In genomic region chr14:55780156-55780946, GRCh38 we compare ENCODE assay signal across 12 cellular contexts.
A peak's percentile ranks its signal among the peaks of the same experiment; 100 is the strongest.
DNase-seq lines count a peak whose midpoint lies in the region; ATAC-seq and TF ChIP-seq lines count a peak whose summit lies in the region.
"Had no signal": no experiment of that assay in that cellular context is flagged by ENCODE, and none has a peak within 500 bp of the region (broad histone marks: within the 10 kb centered on the region; RNA-seq: fewer than 3 reads in every experiment).

No MANE protein-coding gene starts in this region.

- H3K4me3 Mint-ChIP-seq in osteocyte (ENCODE audit: unreplicated experiment), result no peak overlapping the region
- H3K4me3 Mint-ChIP-seq in activated T-helper 17 cell treated with anti-CD3 and anti-CD28 coated beads, Interleukin-2, amount 50 U/mL, for 72 hours, result no peak overlapping the region
- H3K4me3 Mint-ChIP-seq: activated CD4-positive, alpha-beta T cell treated with anti-CD3 and anti-CD28 coated beads, Interleukin-2, amount 10 ng/mL, durations not matched to agents 24 days and 14 days; central memory CD8-positive, alpha-beta T cell; naive thymus-derived CD4-positive, alpha-beta T cell had no signal

- TF ChIP-seq POLR2A in transverse colon (IDR thresholded peaks at IDR 0.05), result no peak

- H3K4me1 ChIP-seq in SJCRH30 (peaks cover 11% of the 10 kb centered on the region; the same call in 1 of the 2 replicates), fibroblast of lung (ENCODE audit: control insufficient read depth, extremely low read depth, insufficient read depth, low read length) (no peaks in the 10 kb centered on the region), transverse colon (no peaks in the 10 kb centered on the region)

- H3K4me2 ChIP-seq in fibroblast of lung (ENCODE audit: extremely low read depth, insufficient read depth, low read length), result no peak overlapping the region

- H3K9me3 ChIP-seq in SJCRH30 (replicated peaks) (peaks cover 3% of the 10 kb centered on the region; the same call in 1 of the 2 replicates), fibroblast of lung (ENCODE audit: control insufficient read depth, insufficient read depth, low read depth, low read length) (no peaks in the 10 kb centered on the region), transverse colon (no peaks in the 10 kb centered on the region)

- H3K27ac Mint-ChIP-seq in osteocyte (ENCODE audit: unreplicated experiment), result peak overlapping the region; percentile 74
- no peak overlapping the region for H3K27ac Mint-ChIP-seq in activated T-helper 17 cell treated with anti-CD3 and anti-CD28 coated beads, Interleukin-2, amount 50 U/mL, for 72 hours
- H3K27ac Mint-ChIP-seq: activated CD4-positive, alpha-beta T cell treated with anti-CD3 and anti-CD28 coated beads, Interleukin-2, amount 10 ng/mL, durations not matched to agents 24 days and 14 days had no signal

- H3K4me1 Mint-ChIP-seq in osteocyte (ENCODE audit: unreplicated experiment), result peaks cover 25% of the 10 kb centered on the region
- H3K4me1 Mint-ChIP-seq in activated T-helper 17 cell treated with anti-CD3 and anti-CD28 coated beads, Interleukin-2, amount 50 U/mL, for 72 hours, result no peaks in the 10 kb centered on the region
- H3K4me1 Mint-ChIP-seq: central memory CD8-positive, alpha-beta T cell had no signal

- WGBS in transverse colon (ENCODE audit: low coverage in 1 of 2), 2 donors, result 64 to 83% methylated on average over 2 to 8 of the region's 8 CpGs

- ATAC-seq in activated T-helper 17 cell treated with anti-CD3 and anti-CD28 coated beads, Interleukin-2, amount 50 U/mL, for 72 hours (replicated peaks), result no peak
- ATAC-seq: naive thymus-derived CD4-positive, alpha-beta T cell had no signal

- H3K36me3 ChIP-seq in SJCRH30, result no peaks in the 10 kb centered on the region
- H3K36me3 ChIP-seq in fibroblast of lung (ENCODE audit: control insufficient read depth, insufficient read depth, low read length), result no peaks in the 10 kb centered on the region
- H3K36me3 ChIP-seq in transverse colon, result no peaks in the 10 kb centered on the region

- in situ Hi-C loops in transverse colon (cut with MboI; ENCODE audit: low pct_ligation_motif_present in 1 of 4, low pct_unique_long_range_greater_than_20kb in 1 of 4, low sequenced_read_pairs in 3 of 4), result no loop called here

- H3K27me3 Mint-ChIP-seq in osteocyte (ENCODE audit: unreplicated experiment), result no peaks in the 10 kb centered on the region
- H3K27me3 Mint-ChIP-seq in activated T-helper 17 cell treated with anti-CD3 and anti-CD28 coated beads, Interleukin-2, amount 50 U/mL, for 72 hours, result no peaks in the 10 kb centered on the region

- no peak overlapping the region for H3K4me3 ChIP-seq in SJCRH30
- no peak overlapping the region for H3K4me3 ChIP-seq in fibroblast of lung (replicated peaks in 1 of 4; ENCODE audit: control extremely low read depth in 1 of 4, insufficient read depth in 1 of 4, low read depth in 3 of 4, low read length in 4 of 4)
- no peak overlapping the region for H3K4me3 ChIP-seq in transverse colon

- H3K27me3 ChIP-seq in SJCRH30, result no peaks in the 10 kb centered on the region
- no peaks in the 10 kb centered on the region for H3K27me3 ChIP-seq in fibroblast of lung (ENCODE audit: control insufficient read depth, insufficient read depth, low read length)
- H3K27me3 ChIP-seq in transverse colon, result no peaks in the 10 kb centered on the region

- no peak overlapping the region for H2AFZ ChIP-seq in fibroblast of lung (ENCODE audit: low read length)

- H3K27ac ChIP-seq in SJCRH30 (no peak overlapping the region), fibroblast of lung (ENCODE audit: insufficient read depth, low read length) (no peak overlapping the region), transverse colon (no peak overlapping the region)

- H3K36me3 Mint-ChIP-seq in osteocyte (ENCODE audit: unreplicated experiment), result no peaks in the 10 kb centered on the region
- H3K36me3 Mint-ChIP-seq in activated T-helper 17 cell treated with anti-CD3 and anti-CD28 coated beads, Interleukin-2, amount 50 U/mL, for 72 hours (ENCODE audit: low read depth), result no peaks in the 10 kb centered on the region

- intact Hi-C loops in transverse colon (cut with DNase I; ENCODE audit: low total_unique reads), result no loop called here

- H4K20me1 ChIP-seq in fibroblast of lung (ENCODE audit: control insufficient read depth, extremely low read depth, insufficient read depth, low read length), result no peaks in the 10 kb centered on the region

- no peak for TF ChIP-seq EP300 in transverse colon (IDR thresholded peaks at IDR 0.05; ENCODE audit: low read depth)

- H3K9me3 Mint-ChIP-seq in osteocyte (ENCODE audit: unreplicated experiment), result no peaks in the 10 kb centered on the region
- no peaks in the 10 kb centered on the region for H3K9me3 Mint-ChIP-seq in activated T-helper 17 cell treated with anti-CD3 and anti-CD28 coated beads, Interleukin-2, amount 50 U/mL, for 72 hours
- H3K9me3 Mint-ChIP-seq: central memory CD8-positive, alpha-beta T cell had no signal

- DNase-seq in Daoy (ENCODE audit: low read depth) (peak; percentile 77), SJCRH30 (peak; percentile 39 to 47), fibroblast of lung (ENCODE audit: low read depth in 2 of 2) (peak; percentile 36 to 78), osteocyte (ENCODE audit: extremely low spot score, unreplicated experiment) (no peak), Kasumi-1 (lab: John Stamatoyannopoulos, UW) (no peak), transverse colon (no peak)
- DNase-seq in activated CD8-positive, alpha-beta memory T cell treated with anti-CD3 and anti-CD28 coated beads, Interleukin-2, amount 50 U/mL, for 48 hours, result no peak
- DNase-seq: activated CD4-positive, alpha-beta T cell treated with anti-CD3 and anti-CD28 coated beads, Interleukin-2, amount 10 ng/mL, durations not matched to agents 24 days and 14 days; naive thymus-derived CD4-positive, alpha-beta T cell; NCI-H69 had no signal

- TF ChIP-seq CTCF in fibroblast of lung (conservative IDR thresholded peaks at IDR 0.05 in 1 of 2, IDR thresholded peaks at IDR 0.05 in 1 of 2; ENCODE audit: low read depth in 1 of 2, low read length in 2 of 2) (no peak), osteocyte (IDR thresholded peaks at IDR 0.05) (no peak), transverse colon (IDR thresholded peaks at IDR 0.05) (no peak)

- no peak overlapping the region for H3K9ac ChIP-seq in fibroblast of lung (ENCODE audit: insufficient read depth, low read length)

- H3K79me2 ChIP-seq in fibroblast of lung (ENCODE audit: control insufficient read depth, insufficient read depth, low read length), result no peaks in the 10 kb centered on the region

Comparison
In these comparisons a context has a peak if more than half of its experiments do, and no peak if none do; other contexts are left out.
1. DNase-seq: peak in Daoy (single experiment), SJCRH30 (2 of 2) and fibroblast of lung (2 of 2); none in osteocyte (single experiment), Kasumi-1 (0 of 2), activated CD8-positive, alpha-beta memory T cell treated with anti-CD3 and anti-CD28 coated beads, Interleukin-2, amount 50 U/mL, for 48 hours (single experiment) and transverse colon (single experiment).